In the genomic region with DNA sequence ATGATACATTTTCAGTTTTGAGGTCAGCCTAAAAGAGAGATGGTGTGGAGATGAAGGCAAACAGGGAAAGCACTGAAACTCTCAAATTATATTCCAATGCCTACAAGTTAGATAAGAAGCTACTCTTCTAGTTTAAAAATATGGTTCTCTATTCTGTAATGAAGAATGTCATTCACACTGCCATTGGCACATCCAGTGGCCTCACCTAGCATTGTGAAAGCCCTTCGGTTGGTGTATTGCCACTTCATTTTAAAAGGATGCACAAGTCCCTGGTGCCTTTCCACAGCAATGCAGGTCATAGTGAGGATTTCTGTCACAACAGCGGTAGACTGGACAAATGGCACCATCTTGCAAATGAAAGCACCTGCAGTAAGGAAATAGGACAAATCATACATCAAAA, we compare ENCODE assay signal across 38 cellular contexts. TPM values are rescaled to one million over a fixed set of nuclear protein-coding genes. Genes with fewer than 3 reads are reported as not detected.
"Had no signal": no experiment of that assay in that cellular context is flagged by ENCODE, and none has a peak within 500 bp of the region (broad histone marks: within the 10 kb centered on the region; RNA-seq: fewer than 3 reads in every experiment).

No MANE protein-coding gene starts in this region.

- H3K4me1 ChIP-seq: adrenal gland, ascending aorta, body of pancreas, breast epithelium had no signal

- DNase-seq: activated effector memory CD4-positive, alpha-beta T cell treated with anti-CD3 and anti-CD28 coated beads, Interleukin-2, amount 50 U/mL, for 16 hours; activated effector memory CD4-positive, alpha-beta T cell treated with Interleukin-2 at 50 U/mL for 16 hours; activated gamma-delta T cell; activated gamma-delta T cell treated with Interleukin-2 at 50 U/mL for 16 hours; activated naive CD4-positive, alpha-beta T cell; activated naive CD4-positive, alpha-beta T cell treated with anti-CD3 and anti-CD28 coated beads for 36 hours; activated naive CD4-positive, alpha-beta T cell treated with anti-CD3 and anti-CD28 coated beads, Interleukin-2, amount 10 ng/mL, durations not matched to agents 7 days and 5 days; activated naive CD4-positive, alpha-beta T cell treated with anti-CD3 and anti-CD28 coated beads, Interleukin-2, amount 50 U/mL, for 16 hours; activated naive CD4-positive, alpha-beta T cell treated with Interleukin-2 at 50 U/mL for 16 hours; activated naive CD8-positive, alpha-beta T cell treated with anti-CD3 and anti-CD28 coated beads for 36 hours; activated naive CD8-positive, alpha-beta T cell treated with anti-CD3 and anti-CD28 coated beads, Interleukin-2, amount 10 ng/mL, durations not matched to agents 7 days and 5 days; activated naive CD8-positive, alpha-beta T cell treated with anti-CD3 and anti-CD28 coated beads, Interleukin-2, amount 50 U/mL, for 24 hours; activated T-cell treated with anti-CD3 and anti-CD28 coated beads for 4 hours; activated T-cell treated with anti-CD3 and anti-CD28 coated beads, Interleukin-2, amount 50 U/mL, for 1 hour; activated T-cell treated with anti-CD3 and anti-CD28 coated beads, Interleukin-2, amount 50 U/mL, for 24 hours; activated T-cell treated with anti-CD3 and anti-CD28 coated beads, Interleukin-2, amount 50 U/mL, for 4 hours; activated T-cell treated with anti-CD3 and anti-CD28 coated beads, Interleukin-2, amount 50 U/mL, for 48 hours; activated T-cell treated with anti-CD3 and anti-CD28 coated beads, Interleukin-2, amount 50 U/mL, for 72 hours; adrenal gland; amniotic stem cell; amygdala; anterior cingulate cortex; aorta; brain microvascular endothelial cell; caudate nucleus; central memory CD4-positive, alpha-beta T cell; cerebellar nuclear complex had no signal

- H3K27ac ChIP-seq: adrenal gland, ascending aorta, body of pancreas, brain microvascular endothelial cell, breast epithelium had no signal

- H3K27me3 ChIP-seq: adrenal gland, ascending aorta, body of pancreas, brain microvascular endothelial cell, breast epithelium, cardiac muscle cell had no signal

- ATAC-seq: activated naive CD4-positive, alpha-beta T cell treated with anti-CD3 and anti-CD28 coated beads, Interleukin-2, amount 50 U/mL, for 72 hours; activated naive CD8-positive, alpha-beta T cell treated with anti-CD3 and anti-CD28 coated beads, Interleukin-2, amount 50 U/mL, for 24 hours; activated T-cell treated with anti-CD3 and anti-CD28 coated beads, Interleukin-2, amount 50 U/mL, for 4 hours; activated T-cell treated with anti-CD3 and anti-CD28 coated beads, Interleukin-2, amount 50 U/mL, for 72 hours; activated T-helper 17 cell treated with anti-CD3 and anti-CD28 coated beads, Interleukin-2, amount 50 U/mL, for 72 hours; body of pancreas had no signal

- H3K36me3 ChIP-seq: adrenal gland, ascending aorta, brain microvascular endothelial cell, breast epithelium, cardiac muscle cell had no signal

- H3K9me3 ChIP-seq: adrenal gland, ascending aorta, body of pancreas, breast epithelium had no signal

- H3K4me3 ChIP-seq: adrenal gland, ascending aorta, body of pancreas, breast epithelium, cardiac muscle cell had no signal

RNA-seq across cellular contexts. Expression of a gene that starts 40.6 kb away (rescaled TPM):
- total RNA-seq: activated naive CD4-positive, alpha-beta T cell treated with anti-CD3 and anti-CD28 coated beads for 36 hours; activated naive CD4-positive, alpha-beta T cell treated with anti-CD3 and anti-CD28 coated beads, Interleukin-2, amount 50 U/mL, for 72 hours; activated naive CD8-positive, alpha-beta T cell treated with anti-CD3 and anti-CD28 coated beads for 36 hours; activated naive CD8-positive, alpha-beta T cell treated with anti-CD3 and anti-CD28 coated beads, Interleukin-2, amount 10 ng/mL, durations not matched to agents 7 days and 5 days; activated T-cell treated with anti-CD3 and anti-CD28 coated beads, Interleukin-2, amount 50 U/mL, for 4 hours; activated T-cell treated with anti-CD3 and anti-CD28 coated beads, Interleukin-2, amount 50 U/mL, for 72 hours; activated T-helper 1 cell treated with anti-CD3 and anti-CD28 coated beads, Interleukin-12 subunit alpha, Interleukin-12 subunit beta, Interleukin-2, Interleukin-4 antibody, amounts not matched to agents 30 ng/mL and 10 ng/mL and 1 ng/mL, durations not matched to agents 14 hours and 24 hours and 36 hours; activated T-helper 17 cell treated with anti-CD3 and anti-CD28 coated beads, Interleukin-2, amount 50 U/mL, for 72 hours; activated T-helper 2 cell treated with anti-CD3 and anti-CD28 coated beads, Interferon-gamma antibody, Interleukin-2, Interleukin-4, amounts not matched to agents 10 μg/mL and 5 μg/mL and 100 μg/mL, durations not matched to agents 14 hours and 24 hours and 36 hours; astrocyte; body of pancreas; bronchial epithelial cell; chondrocyte had no signal
- polyA plus RNA-seq: aorta had no signal
